ENCODE assay signal across 1 cellular context in genomic region chr2:170715062-170715931, GRCh38.
TF ChIP-seq lines count a peak whose summit lies in the region.

SP5 (plus strand) TSS chr2:170715337; CDS start chr2:170715513, 176 bp downstream.

TF ChIP-seq in HepG2, 621 proteins besides CTCF, POLR2A, EP300 and RAD21 (continued from another document and continues in another):
- TF ChIP-seq U2AF2 (IDR thresholded peaks at IDR 0.05; ENCODE audit: low read depth, low read length) (no peak; the same call in 1 of the 2 replicates), ZBED4 (CRISPR knock-in tag; IDR thresholded peaks at IDR 0.05; ENCODE audit: borderline replicate concordance) (peak; percentile 77; the same call in 1 of the 2 replicates), YEATS4 (CRISPR knock-in tag; IDR thresholded peaks at IDR 0.05; ENCODE audit: borderline replicate concordance) (peak; percentile 65), SCMH1 (CRISPR knock-in tag; IDR thresholded peaks at IDR 0.05; ENCODE audit: borderline replicate concordance) (no peak), SRSF9 (IDR thresholded peaks at IDR 0.05; ENCODE audit: borderline replicate concordance, insufficient read depth, low read depth, low read length, poor library complexity, severe bottlenecking) (no peak), AGO1 (IDR thresholded peaks at IDR 0.05; ENCODE audit: low read depth, low read length, poor library complexity, severe bottlenecking) (peak; percentile 93), ADNP (CRISPR knock-in tag; IDR thresholded peaks at IDR 0.05) (no peak), ZNF367 (CRISPR knock-in tag; IDR thresholded peaks at IDR 0.05; ENCODE audit: borderline replicate concordance) (no peak), ZFP41 (CRISPR knock-in tag; IDR thresholded peaks at IDR 0.05; ENCODE audit: borderline replicate concordance) (0 out of 2 replicates have a peak, but pooled peaks have one; percentile 39), RXRB (CRISPR knock-in tag; IDR thresholded peaks at IDR 0.05; ENCODE audit: borderline replicate concordance) (peak; percentile 11; the same call in 1 of the 2 replicates), ZBTB38 (CRISPR knock-in tag; IDR thresholded peaks at IDR 0.05) (peak; percentile 84), FOXK1 (CRISPR knock-in tag; IDR thresholded peaks at IDR 0.05; ENCODE audit: borderline replicate concordance, low read depth) (peak; percentile 70; the same call in 1 of the 2 replicates), SP5 (CRISPR knock-in tag; IDR thresholded peaks at IDR 0.05; ENCODE audit: borderline replicate concordance, low read depth) (peak; percentile 99), ZSCAN20 (CRISPR knock-in tag; IDR thresholded peaks at IDR 0.05; ENCODE audit: borderline replicate concordance) (peak; percentile 62), GATA4 (IDR thresholded peaks at IDR 0.05; ENCODE audit: borderline replicate concordance, low read depth) (peak; percentile 96), ZNF577 (CRISPR knock-in tag; IDR thresholded peaks at IDR 0.05; ENCODE audit: borderline replicate concordance, low read depth) (no peak), TARDBP (CRISPR knock-in tag; IDR thresholded peaks at IDR 0.05) (peak; percentile 40), ZNF317 (CRISPR knock-in tag; IDR thresholded peaks at IDR 0.05) (peak; percentile 81), ZNF850 (CRISPR knock-in tag; conservative IDR thresholded peaks at IDR 0.05) (peak; percentile 63; the same call in 1 of the 2 replicates), TFE3 (CRISPR knock-in tag; IDR thresholded peaks at IDR 0.05) (peak; percentile 29), ZNF776 (CRISPR knock-in tag; IDR thresholded peaks at IDR 0.05) (peak; percentile 81; the same call in 1 of the 2 replicates), GATAD2A (CRISPR knock-in tag; IDR thresholded peaks at IDR 0.05) (peak; percentile 68; the same call in 1 of the 2 replicates), ZNF569 (CRISPR knock-in tag; IDR thresholded peaks at IDR 0.05; ENCODE audit: borderline replicate concordance) (peak; percentile 89), KDM5B (CRISPR knock-in tag; IDR thresholded peaks at IDR 0.05; ENCODE audit: borderline replicate concordance) (peak; percentile 90), BHLHE40 (IDR thresholded peaks at IDR 0.05; ENCODE audit: low read length) (peak; percentile 57; the same call in 1 of the 2 replicates), ZNF234 (CRISPR knock-in tag; conservative IDR thresholded peaks at IDR 0.05) (no peak), ZNF382 (CRISPR knock-in tag; IDR thresholded peaks at IDR 0.05; ENCODE audit: borderline replicate concordance) (no peak; the same call in 1 of the 2 replicates), ZNF609 (CRISPR knock-in tag; IDR thresholded peaks at IDR 0.05; ENCODE audit: borderline replicate concordance) (peak; percentile 98), ZNF33B (CRISPR knock-in tag; IDR thresholded peaks at IDR 0.05) (no peak; the same call in 1 of the 2 replicates), RFX5 (IDR thresholded peaks at IDR 0.05; ENCODE audit: low read depth, low read length) (peak; percentile 64), HOXA5 (CRISPR knock-in tag; IDR thresholded peaks at IDR 0.05) (peak; percentile 79), ZBTB20 (CRISPR knock-in tag; IDR thresholded peaks at IDR 0.05; ENCODE audit: borderline replicate concordance, low read depth) (peak; percentile 93), JUNB (CRISPR knock-in tag; IDR thresholded peaks at IDR 0.05; ENCODE audit: borderline replicate concordance) (no peak), CBX1 (IDR thresholded peaks at IDR 0.05; ENCODE audit: low read depth) (peak; percentile 33), CREB3 (CRISPR knock-in tag; IDR thresholded peaks at IDR 0.05) (peak; percentile 75; the same call in 1 of the 2 replicates), KDM5A (IDR thresholded peaks at IDR 0.05; ENCODE audit: borderline replicate concordance, low read length) (peak; percentile 16; the same call in 1 of the 2 replicates), ATF7 (IDR thresholded peaks at IDR 0.05) (0 out of 2 replicates have a peak, but pooled peaks have one; percentile 15), ATF7 (CRISPR knock-in tag; IDR thresholded peaks at IDR 0.05) (no peak)
- TF ChIP-seq, protein P1, sequence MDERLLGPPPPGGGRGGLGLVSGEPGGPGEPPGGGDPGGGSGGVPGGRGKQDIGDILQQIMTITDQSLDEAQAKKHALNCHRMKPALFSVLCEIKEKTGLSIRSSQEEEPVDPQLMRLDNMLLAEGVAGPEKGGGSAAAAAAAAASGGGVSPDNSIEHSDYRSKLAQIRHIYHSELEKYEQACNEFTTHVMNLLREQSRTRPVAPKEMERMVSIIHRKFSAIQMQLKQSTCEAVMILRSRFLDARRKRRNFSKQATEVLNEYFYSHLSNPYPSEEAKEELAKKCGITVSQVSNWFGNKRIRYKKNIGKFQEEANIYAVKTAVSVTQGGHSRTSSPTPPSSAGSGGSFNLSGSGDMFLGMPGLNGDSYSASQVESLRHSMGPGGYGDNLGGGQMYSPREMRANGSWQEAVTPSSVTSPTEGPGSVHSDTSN (CRISPR knock-in tag; IDR thresholded peaks at IDR 0.05) = no peak
- TF ChIP-seq, protein P2, sequence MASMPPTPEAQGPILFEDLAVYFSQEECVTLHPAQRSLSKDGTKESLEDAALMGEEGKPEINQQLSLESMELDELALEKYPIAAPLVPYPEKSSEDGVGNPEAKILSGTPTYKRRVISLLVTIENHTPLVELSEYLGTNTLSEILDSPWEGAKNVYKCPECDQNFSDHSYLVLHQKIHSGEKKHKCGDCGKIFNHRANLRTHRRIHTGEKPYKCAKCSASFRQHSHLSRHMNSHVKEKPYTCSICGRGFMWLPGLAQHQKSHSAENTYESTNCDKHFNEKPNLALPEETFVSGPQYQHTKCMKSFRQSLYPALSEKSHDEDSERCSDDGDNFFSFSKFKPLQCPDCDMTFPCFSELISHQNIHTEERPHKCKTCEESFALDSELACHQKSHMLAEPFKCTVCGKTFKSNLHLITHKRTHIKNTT (CRISPR knock-in tag; IDR thresholded peaks at IDR 0.05) = peak; percentile 89; the same call in 1 of the 2 replicates
- TF ChIP-seq, protein P3, sequence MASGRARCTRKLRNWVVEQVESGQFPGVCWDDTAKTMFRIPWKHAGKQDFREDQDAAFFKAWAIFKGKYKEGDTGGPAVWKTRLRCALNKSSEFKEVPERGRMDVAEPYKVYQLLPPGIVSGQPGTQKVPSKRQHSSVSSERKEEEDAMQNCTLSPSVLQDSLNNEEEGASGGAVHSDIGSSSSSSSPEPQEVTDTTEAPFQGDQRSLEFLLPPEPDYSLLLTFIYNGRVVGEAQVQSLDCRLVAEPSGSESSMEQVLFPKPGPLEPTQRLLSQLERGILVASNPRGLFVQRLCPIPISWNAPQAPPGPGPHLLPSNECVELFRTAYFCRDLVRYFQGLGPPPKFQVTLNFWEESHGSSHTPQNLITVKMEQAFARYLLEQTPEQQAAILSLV (CRISPR knock-in tag; IDR thresholded peaks at IDR 0.05; ENCODE audit: borderline replicate concordance) = no peak
- TF ChIP-seq, protein P4, sequence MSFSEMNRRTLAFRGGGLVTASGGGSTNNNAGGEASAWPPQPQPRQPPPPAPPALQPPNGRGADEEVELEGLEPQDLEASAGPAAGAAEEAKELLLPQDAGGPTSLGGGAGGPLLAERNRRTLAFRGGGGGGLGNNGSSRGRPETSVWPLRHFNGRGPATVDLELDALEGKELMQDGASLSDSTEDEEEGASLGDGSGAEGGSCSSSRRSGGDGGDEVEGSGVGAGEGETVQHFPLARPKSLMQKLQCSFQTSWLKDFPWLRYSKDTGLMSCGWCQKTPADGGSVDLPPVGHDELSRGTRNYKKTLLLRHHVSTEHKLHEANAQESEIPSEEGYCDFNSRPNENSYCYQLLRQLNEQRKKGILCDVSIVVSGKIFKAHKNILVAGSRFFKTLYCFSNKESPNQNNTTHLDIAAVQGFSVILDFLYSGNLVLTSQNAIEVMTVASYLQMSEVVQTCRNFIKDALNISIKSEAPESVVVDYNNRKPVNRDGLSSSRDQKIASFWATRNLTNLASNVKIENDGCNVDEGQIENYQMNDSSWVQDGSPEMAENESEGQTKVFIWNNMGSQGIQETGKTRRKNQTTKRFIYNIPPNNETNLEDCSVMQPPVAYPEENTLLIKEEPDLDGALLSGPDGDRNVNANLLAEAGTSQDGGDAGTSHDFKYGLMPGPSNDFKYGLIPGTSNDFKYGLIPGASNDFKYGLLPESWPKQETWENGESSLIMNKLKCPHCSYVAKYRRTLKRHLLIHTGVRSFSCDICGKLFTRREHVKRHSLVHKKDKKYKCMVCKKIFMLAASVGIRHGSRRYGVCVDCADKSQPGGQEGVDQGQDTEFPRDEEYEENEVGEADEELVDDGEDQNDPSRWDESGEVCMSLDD (CRISPR knock-in tag; IDR thresholded peaks at IDR 0.05; ENCODE audit: borderline replicate concordance) = peak; percentile 70
